Comparison of ENCODE assay signal across 8 cellular contexts in the genomic region with DNA sequence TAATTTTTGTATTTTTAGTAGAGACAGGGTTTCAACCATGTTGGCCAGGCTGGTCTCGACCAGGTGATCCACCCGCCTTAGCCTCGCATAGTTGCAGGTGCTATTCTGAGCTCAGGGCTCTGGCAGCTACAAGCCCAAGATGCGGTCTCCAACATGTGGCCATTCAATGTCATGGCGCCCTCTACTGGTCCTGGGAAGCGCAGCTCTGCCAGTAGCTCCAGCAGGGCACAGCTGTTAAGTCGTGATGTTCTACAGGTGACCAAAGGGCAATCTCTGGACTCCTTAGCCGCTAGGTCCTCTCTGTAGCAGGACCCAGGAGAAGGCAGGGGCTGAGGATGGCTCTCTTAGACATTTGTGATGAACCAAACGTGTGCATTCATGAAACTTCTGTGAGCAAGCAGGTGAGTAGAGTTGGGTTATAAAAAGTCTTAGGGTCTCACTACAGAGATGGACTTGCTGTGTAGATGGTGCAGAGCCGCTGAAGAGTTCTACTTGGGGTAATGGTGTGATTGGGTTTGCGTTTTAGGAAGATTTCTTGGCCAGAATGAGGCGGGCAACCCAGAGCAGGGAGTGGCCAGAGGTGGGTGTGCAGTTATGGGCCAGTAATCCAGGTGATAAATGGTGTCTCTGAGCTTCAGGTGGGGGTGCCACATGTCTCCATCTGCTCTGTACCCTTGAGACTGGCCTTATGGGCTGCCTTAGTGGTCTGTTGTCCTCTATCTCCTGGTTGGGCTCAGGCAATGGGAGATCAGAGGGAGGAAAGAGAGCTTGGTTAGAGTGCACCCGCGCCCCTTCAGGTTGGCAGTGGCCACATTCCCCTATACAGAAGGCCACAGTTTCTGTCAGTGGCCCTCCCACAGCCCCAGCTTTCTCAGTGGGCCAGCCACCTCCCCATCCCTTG. TPM values are rescaled to one million over a fixed set of nuclear protein-coding genes. Genes with fewer than 3 reads are reported as not detected.
A peak's percentile ranks its signal among the peaks of the same experiment; 100 is the strongest.
DNase-seq lines count a peak whose midpoint lies in the region; ATAC-seq lines count a peak whose summit lies in the region.

No MANE protein-coding gene starts in this region.

- ATAC-seq in GM18517 (IDR thresholded peaks at IDR 0.05; ENCODE audit: unreplicated experiment) (peak; percentile 87), HG03066 (IDR thresholded peaks at IDR 0.05; ENCODE audit: low read depth, unreplicated experiment) (peak; percentile 84)
- ATAC-seq in activated CD4-positive, alpha-beta T cell treated with anti-CD3 and anti-CD28 coated beads for 36 hours = peak; percentile 96

- intact Hi-C loops in activated CD4-positive, alpha-beta T cell treated with anti-CD3 and anti-CD28 coated beads for 36 hours (cut with DNase I, micrococcal nuclease) = loop anchor here (1.0 to 2.0 kb wide), 4 partner anchors 57 to 341 kb away; no protein-coding TSS in a partner anchor

- H3K9me3 Mint-ChIP-seq in activated CD4-positive, alpha-beta T cell treated with anti-CD3 and anti-CD28 coated beads for 36 hours (ENCODE audit: low read depth) = no peaks in the 10 kb centered on the region

- H3K4me1 Mint-ChIP-seq in activated CD4-positive, alpha-beta T cell treated with anti-CD3 and anti-CD28 coated beads for 36 hours = no peaks in the 10 kb centered on the region

- CTCF ChIA-PET in activated CD4-positive, alpha-beta T cell treated with anti-CD3 and anti-CD28 coated beads for 36 hours (lab: Charles Lee) = interaction anchor here (0.5 to 5.0 kb wide), 61 partner anchors 10 to 1045 kb away, joined by 3 to 94 read pairs (median 4); a partner anchor contains a TSS

- no peaks in the 10 kb centered on the region for H3K27me3 Mint-ChIP-seq in activated CD4-positive, alpha-beta T cell treated with anti-CD3 and anti-CD28 coated beads for 36 hours

- H3K27ac Mint-ChIP-seq in activated CD4-positive, alpha-beta T cell treated with anti-CD3 and anti-CD28 coated beads for 36 hours = no peak overlapping the region

- H3K36me3 Mint-ChIP-seq in activated CD4-positive, alpha-beta T cell treated with anti-CD3 and anti-CD28 coated beads for 36 hours (ENCODE audit: low read depth) = no peaks in the 10 kb centered on the region

- POLR2A ChIA-PET in activated CD4-positive, alpha-beta T cell treated with anti-CD3 and anti-CD28 coated beads for 36 hours (lab: Charles Lee) = interaction anchor here (0.5 to 1.0 kb wide), 2 partner anchors 140 to 192 kb away, joined by 3 to 4 read pairs; no protein-coding TSS in a partner anchor

- H3K4me3 Mint-ChIP-seq in activated CD4-positive, alpha-beta T cell treated with anti-CD3 and anti-CD28 coated beads for 36 hours = no peak overlapping the region

- peak; percentile 61 to 76 for DNase-seq in AML-193 (lab: John Stamatoyannopoulos, UW)
- DNase-seq in NCI-H2227 treated with DMSO at 0.1 percent for 48 hours (lab: John Stamatoyannopoulos, UW) = peak; percentile 68
- DNase-seq in activated CD4-positive, alpha-beta T cell treated with anti-CD3 and anti-CD28 coated beads for 36 hours = peak; percentile 89
- DNase-seq in dermis blood vessel endothelial cell = peak; percentile 90
- DNase-seq in medulla oblongata (ENCODE audit: extremely low spot score) = peak; percentile 81
- DNase-seq in stimulated activated CD8-positive, alpha-beta memory T cell treated with anti-CD3 and anti-CD28 coated beads, Interleukin-2, amount 100 ng/mL, for 1 hour (ENCODE audit: low read depth in 2 of 2) = peak; percentile 25 to 29

RNA-seq across cellular contexts. Expression of a gene that starts 31.0 kb away (rescaled TPM):
- not detected for total RNA-seq in activated CD4-positive, alpha-beta T cell treated with anti-CD3 and anti-CD28 coated beads for 36 hours
- total RNA-seq in dermis blood vessel endothelial cell = not detected in 2 replicates

RNA-seq across cellular contexts. Expression of a gene that starts 35.8 kb away (rescaled TPM):
- total RNA-seq in activated CD4-positive, alpha-beta T cell treated with anti-CD3 and anti-CD28 coated beads for 36 hours = not detected
- not detected in 2 replicates for total RNA-seq in dermis blood vessel endothelial cell

Comparison
In these comparisons a context has a peak if more than half of its experiments do, and no peak if none do; other contexts are left out.
1. Peak in every context shown above with its lines: DNase-seq and ATAC-seq.
2. DNase-seq: peak in every context shown above with its lines; median percentile 90 in dermis blood vessel endothelial cell; 89 in activated CD4-positive, alpha-beta T cell treated with anti-CD3 and anti-CD28 coated beads for 36 hours; 81 in medulla oblongata; 68 in AML-193; 68 in NCI-H2227 treated with DMSO at 0.1 percent for 48 hours; 27 in stimulated activated CD8-positive, alpha-beta memory T cell treated with anti-CD3 and anti-CD28 coated beads, Interleukin-2, amount 100 ng/mL, for 1 hour.